ENCODE assay signal across 22 cellular contexts in the genomic region with DNA sequence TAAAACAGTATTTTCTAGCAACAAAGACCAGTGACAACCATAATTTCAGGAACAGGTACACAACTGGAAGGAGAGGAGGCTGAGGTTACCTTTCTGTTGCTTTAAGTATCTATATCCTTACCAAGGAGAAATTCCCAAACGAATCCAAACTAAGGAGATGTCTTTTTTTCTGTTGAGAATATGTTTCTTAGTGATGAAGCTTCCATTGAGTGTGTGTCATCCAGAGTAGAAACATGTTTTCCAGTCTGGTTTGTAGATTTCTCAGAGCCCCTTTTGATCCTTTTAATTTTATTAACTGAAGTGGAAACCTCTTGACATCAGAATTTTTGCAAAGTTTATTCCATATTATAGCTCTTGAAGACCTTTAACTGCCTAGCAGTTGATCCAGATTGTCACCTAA.
"Had no signal": no experiment of that assay in that cellular context is flagged by ENCODE, and none has a peak within 500 bp of the region (broad histone marks: within the 10 kb centered on the region; RNA-seq: fewer than 3 reads in every experiment).

No MANE protein-coding gene starts in this region.

- H3K4me1 Mint-ChIP-seq: activated naive CD4-positive, alpha-beta T cell treated with anti-CD3 and anti-CD28 coated beads, Interleukin-2, amount 50 U/mL, for 24 hours; nephron had no signal

- H3K4me3 Mint-ChIP-seq: activated naive CD4-positive, alpha-beta T cell treated with anti-CD3 and anti-CD28 coated beads, Interleukin-2, amount 50 U/mL, for 24 hours; nephron had no signal

- H3K4me3 ChIP-seq: lower lobe of right lung, sigmoid colon, tibial nerve, uterus had no signal

- ATAC-seq: lower lobe of right lung had no signal

- H3K36me3 Mint-ChIP-seq: activated naive CD4-positive, alpha-beta T cell treated with anti-CD3 and anti-CD28 coated beads, Interleukin-2, amount 50 U/mL, for 24 hours had no signal

- H3K27ac ChIP-seq: lower lobe of right lung, sigmoid colon, tibial nerve, uterus, WERI-Rb-1 had no signal

- H3K27me3 Mint-ChIP-seq: activated naive CD4-positive, alpha-beta T cell treated with anti-CD3 and anti-CD28 coated beads, Interleukin-2, amount 50 U/mL, for 24 hours had no signal

- H3K27me3 ChIP-seq: sigmoid colon, tibial nerve, uterus had no signal

- H3K9me3 ChIP-seq: lower lobe of right lung, sigmoid colon, tibial nerve, uterus had no signal

- H3K27ac Mint-ChIP-seq: activated naive CD4-positive, alpha-beta T cell treated with anti-CD3 and anti-CD28 coated beads, Interleukin-2, amount 50 U/mL, for 24 hours; nephron had no signal

- H3K4me1 ChIP-seq: lower lobe of right lung, sigmoid colon, tibial nerve, uterus had no signal

- H3K9me3 Mint-ChIP-seq: activated naive CD4-positive, alpha-beta T cell treated with anti-CD3 and anti-CD28 coated beads, Interleukin-2, amount 50 U/mL, for 24 hours; nephron had no signal

- DNase-seq: activated CD4-positive, alpha-beta T cell treated with anti-CD3 and anti-CD28 coated beads for 1 hour; activated CD4-positive, alpha-beta T cell treated with anti-CD3 and anti-CD28 coated beads, Interleukin-2, amount 50 U/mL, for 4 hours; activated gamma-delta T cell; amygdala; cerebellar nuclear complex; effector CD4-positive, alpha-beta T cell; hippocampal formation; islet precursor cell; lower lobe of right lung; nucleus accumbens; posterior cingulate gyrus; sigmoid colon; stimulated activated CD4-positive, alpha-beta T cell treated with anti-CD3 and anti-CD28 coated beads, Interleukin-2, amount 100 ng/mL, for 24 hours; stimulated activated naive CD4-positive, alpha-beta T cell treated with Interleukin-2 at 50 U/mL for 16 hours; substantia nigra; SW 1271; T-helper 2 cell; uterus; WERI-Rb-1 had no signal

- H3K36me3 ChIP-seq: lower lobe of right lung, sigmoid colon, tibial nerve, uterus, WERI-Rb-1 had no signal
